8 cellular contexts compared by ENCODE assay signal in genomic region chr5:127959152-127959764, GRCh38.
A peak's percentile ranks its signal among the peaks of the same experiment; 100 is the strongest.
DNase-seq lines count a peak whose midpoint lies in the region; ATAC-seq and TF ChIP-seq lines count a peak whose summit lies in the region.

No MANE protein-coding gene starts in this region.

- TF ChIP-seq CTCF in type B pancreatic cell (conservative IDR thresholded peaks at IDR 0.05), result no peak

- no peaks in the 10 kb centered on the region for H3K79me1 ChIP-seq in mesendoderm (ENCODE audit: low read length)

- no peak overlapping the region for H3K4ac ChIP-seq in mesendoderm (ENCODE audit: low read depth, low read length)

- H3K4me3 Mint-ChIP-seq in type B pancreatic cell, result peak overlapping the region; percentile 14

- no peak overlapping the region for H3K9ac ChIP-seq in mesendoderm (ENCODE audit: low read length)

- H3K4me3 ChIP-seq in mesendoderm (ENCODE audit: low read length), result no peak overlapping the region

- intact Hi-C loops in Right ventricle myocardium superior (cut with DNase I), result no loop called here

- H3K79me2 ChIP-seq in mesendoderm (ENCODE audit: control insufficient read depth, insufficient read depth, low read length), result no peaks in the 10 kb centered on the region

- peak; percentile 83 for DNase-seq in COLO668 (lab: John Stamatoyannopoulos, UW; ENCODE audit: unreplicated experiment)
- peak; percentile 39 to 94 (median 76) for DNase-seq in NCI-H1417 (lab: John Stamatoyannopoulos, UW)
- peak; percentile 33 for DNase-seq in T1000 (lab: John Stamatoyannopoulos, UW)
- peak; percentile 75 for DNase-seq in Right ventricle myocardium superior
- DNase-seq in type B pancreatic cell (ENCODE audit: extremely low spot score, unreplicated experiment), result no peak
- no peak for DNase-seq in mesendoderm
- no peak for DNase-seq in effector CD4-positive, alpha-beta T cell

- no peak overlapping the region for H4K5ac ChIP-seq in mesendoderm (ENCODE audit: low read length)

- no peaks in the 10 kb centered on the region for H3K36me3 Mint-ChIP-seq in type B pancreatic cell

- no peaks in the 10 kb centered on the region for H3K4me1 ChIP-seq in mesendoderm (ENCODE audit: control insufficient read depth, low read depth, low read length)

- no peak overlapping the region for H2BK5ac ChIP-seq in mesendoderm (ENCODE audit: low read length)

- ATAC-seq in Right ventricle myocardium superior (ENCODE audit: poor library complexity) (peak; percentile 35), GM18873 (IDR thresholded peaks at IDR 0.05; ENCODE audit: low FRiP score, unreplicated experiment) (no peak)

- no peak overlapping the region for H3K18ac ChIP-seq in mesendoderm (ENCODE audit: low read length)

- H2BK120ac ChIP-seq in mesendoderm (ENCODE audit: low read depth, low read length), result no peak overlapping the region

- no peaks in the 10 kb centered on the region for H3K27me3 Mint-ChIP-seq in type B pancreatic cell

- H3K27ac ChIP-seq in mesendoderm (ENCODE audit: low read depth, low read length), result no peak overlapping the region

- H3K23ac ChIP-seq in mesendoderm (ENCODE audit: low read length), result no peak overlapping the region

- H3K4me2 ChIP-seq in mesendoderm (ENCODE audit: low read length), result no peak overlapping the region

- H4K8ac ChIP-seq in mesendoderm (ENCODE audit: low read depth, low read length), result no peak overlapping the region

- H2AK5ac ChIP-seq in mesendoderm (ENCODE audit: low read length), result no peak overlapping the region

- no CpG with 5 or more reads among the region's 3 CpGs for WGBS in mesendoderm (ENCODE audit: extremely low coverage, insufficient coverage, low lambda C conversion rate)

- no peaks in the 10 kb centered on the region for H3K27me3 ChIP-seq in mesendoderm (ENCODE audit: insufficient read depth, low read length, poor library complexity)

- H3K4me1 Mint-ChIP-seq in type B pancreatic cell (ENCODE audit: unreplicated experiment), result peaks cover 42% of the 10 kb centered on the region

- H3K36me3 ChIP-seq in mesendoderm (ENCODE audit: control insufficient read depth, insufficient read depth, low read length), result no peaks in the 10 kb centered on the region

- no peaks in the 10 kb centered on the region for H3K9me3 Mint-ChIP-seq in type B pancreatic cell

- no peak overlapping the region for H3K56ac ChIP-seq in mesendoderm (ENCODE audit: low read length)

- H2BK15ac ChIP-seq in mesendoderm (replicated peaks; ENCODE audit: low read depth), result no peak overlapping the region

- peak overlapping the region; percentile 34 for H3K27ac Mint-ChIP-seq in type B pancreatic cell

Comparison
In these comparisons a context has a peak if more than half of its experiments do, and no peak if none do; other contexts are left out.
1. DNase-seq: peak in COLO668 (single experiment), NCI-H1417 (3 of 3), T1000 (single experiment) and Right ventricle myocardium superior (single experiment); none in type B pancreatic cell (single experiment), mesendoderm (single experiment) and effector CD4-positive, alpha-beta T cell (single experiment).